1 cellular context compared by ENCODE assay signal in the genomic region with DNA sequence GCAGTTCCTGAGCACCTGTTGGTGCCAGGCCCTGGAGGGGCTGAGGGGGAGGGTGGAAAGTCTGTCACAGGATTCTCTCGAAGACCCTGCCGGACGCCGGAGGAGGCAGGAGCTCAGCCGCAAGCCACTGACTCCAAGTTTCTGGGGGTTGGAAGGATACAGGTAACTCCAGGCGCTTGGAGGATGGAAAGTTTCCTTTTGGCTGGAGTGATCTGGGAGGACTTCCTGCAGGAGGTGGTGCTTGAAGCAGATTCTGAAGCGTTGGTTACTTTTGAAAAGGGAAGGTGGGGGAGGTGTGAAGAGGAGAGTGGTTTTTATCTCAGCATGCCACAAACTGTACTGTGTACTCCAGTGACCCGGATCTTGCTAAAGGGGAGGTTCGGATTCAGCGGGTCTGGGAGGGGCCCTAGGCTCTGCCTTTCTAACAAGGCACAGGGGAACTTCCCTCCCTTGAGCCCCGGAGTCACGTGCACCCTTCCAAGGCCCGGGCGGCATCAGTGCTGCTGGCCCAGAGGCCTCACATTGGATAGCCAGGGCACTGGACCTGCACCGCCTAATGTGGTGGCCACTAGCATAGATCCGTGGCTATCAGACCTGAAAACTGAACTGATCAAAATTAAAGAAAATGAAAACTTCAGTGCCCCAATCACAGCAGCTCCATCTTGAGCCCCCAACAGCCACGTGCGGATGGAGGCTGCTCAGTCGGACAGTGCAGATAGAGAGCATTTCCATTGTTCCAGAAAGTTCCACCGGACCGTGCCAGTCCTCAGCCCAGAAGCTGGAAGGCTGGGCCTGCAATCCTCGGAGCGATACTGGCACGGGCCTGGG.
TF ChIP-seq lines count a peak whose summit lies in the region.

No MANE protein-coding gene starts in this region.

TF ChIP-seq in K562, 482 proteins besides CTCF, POLR2A, EP300 and RAD21 (continued from another document and continues in another):
- TF ChIP-seq, protein P1, sequence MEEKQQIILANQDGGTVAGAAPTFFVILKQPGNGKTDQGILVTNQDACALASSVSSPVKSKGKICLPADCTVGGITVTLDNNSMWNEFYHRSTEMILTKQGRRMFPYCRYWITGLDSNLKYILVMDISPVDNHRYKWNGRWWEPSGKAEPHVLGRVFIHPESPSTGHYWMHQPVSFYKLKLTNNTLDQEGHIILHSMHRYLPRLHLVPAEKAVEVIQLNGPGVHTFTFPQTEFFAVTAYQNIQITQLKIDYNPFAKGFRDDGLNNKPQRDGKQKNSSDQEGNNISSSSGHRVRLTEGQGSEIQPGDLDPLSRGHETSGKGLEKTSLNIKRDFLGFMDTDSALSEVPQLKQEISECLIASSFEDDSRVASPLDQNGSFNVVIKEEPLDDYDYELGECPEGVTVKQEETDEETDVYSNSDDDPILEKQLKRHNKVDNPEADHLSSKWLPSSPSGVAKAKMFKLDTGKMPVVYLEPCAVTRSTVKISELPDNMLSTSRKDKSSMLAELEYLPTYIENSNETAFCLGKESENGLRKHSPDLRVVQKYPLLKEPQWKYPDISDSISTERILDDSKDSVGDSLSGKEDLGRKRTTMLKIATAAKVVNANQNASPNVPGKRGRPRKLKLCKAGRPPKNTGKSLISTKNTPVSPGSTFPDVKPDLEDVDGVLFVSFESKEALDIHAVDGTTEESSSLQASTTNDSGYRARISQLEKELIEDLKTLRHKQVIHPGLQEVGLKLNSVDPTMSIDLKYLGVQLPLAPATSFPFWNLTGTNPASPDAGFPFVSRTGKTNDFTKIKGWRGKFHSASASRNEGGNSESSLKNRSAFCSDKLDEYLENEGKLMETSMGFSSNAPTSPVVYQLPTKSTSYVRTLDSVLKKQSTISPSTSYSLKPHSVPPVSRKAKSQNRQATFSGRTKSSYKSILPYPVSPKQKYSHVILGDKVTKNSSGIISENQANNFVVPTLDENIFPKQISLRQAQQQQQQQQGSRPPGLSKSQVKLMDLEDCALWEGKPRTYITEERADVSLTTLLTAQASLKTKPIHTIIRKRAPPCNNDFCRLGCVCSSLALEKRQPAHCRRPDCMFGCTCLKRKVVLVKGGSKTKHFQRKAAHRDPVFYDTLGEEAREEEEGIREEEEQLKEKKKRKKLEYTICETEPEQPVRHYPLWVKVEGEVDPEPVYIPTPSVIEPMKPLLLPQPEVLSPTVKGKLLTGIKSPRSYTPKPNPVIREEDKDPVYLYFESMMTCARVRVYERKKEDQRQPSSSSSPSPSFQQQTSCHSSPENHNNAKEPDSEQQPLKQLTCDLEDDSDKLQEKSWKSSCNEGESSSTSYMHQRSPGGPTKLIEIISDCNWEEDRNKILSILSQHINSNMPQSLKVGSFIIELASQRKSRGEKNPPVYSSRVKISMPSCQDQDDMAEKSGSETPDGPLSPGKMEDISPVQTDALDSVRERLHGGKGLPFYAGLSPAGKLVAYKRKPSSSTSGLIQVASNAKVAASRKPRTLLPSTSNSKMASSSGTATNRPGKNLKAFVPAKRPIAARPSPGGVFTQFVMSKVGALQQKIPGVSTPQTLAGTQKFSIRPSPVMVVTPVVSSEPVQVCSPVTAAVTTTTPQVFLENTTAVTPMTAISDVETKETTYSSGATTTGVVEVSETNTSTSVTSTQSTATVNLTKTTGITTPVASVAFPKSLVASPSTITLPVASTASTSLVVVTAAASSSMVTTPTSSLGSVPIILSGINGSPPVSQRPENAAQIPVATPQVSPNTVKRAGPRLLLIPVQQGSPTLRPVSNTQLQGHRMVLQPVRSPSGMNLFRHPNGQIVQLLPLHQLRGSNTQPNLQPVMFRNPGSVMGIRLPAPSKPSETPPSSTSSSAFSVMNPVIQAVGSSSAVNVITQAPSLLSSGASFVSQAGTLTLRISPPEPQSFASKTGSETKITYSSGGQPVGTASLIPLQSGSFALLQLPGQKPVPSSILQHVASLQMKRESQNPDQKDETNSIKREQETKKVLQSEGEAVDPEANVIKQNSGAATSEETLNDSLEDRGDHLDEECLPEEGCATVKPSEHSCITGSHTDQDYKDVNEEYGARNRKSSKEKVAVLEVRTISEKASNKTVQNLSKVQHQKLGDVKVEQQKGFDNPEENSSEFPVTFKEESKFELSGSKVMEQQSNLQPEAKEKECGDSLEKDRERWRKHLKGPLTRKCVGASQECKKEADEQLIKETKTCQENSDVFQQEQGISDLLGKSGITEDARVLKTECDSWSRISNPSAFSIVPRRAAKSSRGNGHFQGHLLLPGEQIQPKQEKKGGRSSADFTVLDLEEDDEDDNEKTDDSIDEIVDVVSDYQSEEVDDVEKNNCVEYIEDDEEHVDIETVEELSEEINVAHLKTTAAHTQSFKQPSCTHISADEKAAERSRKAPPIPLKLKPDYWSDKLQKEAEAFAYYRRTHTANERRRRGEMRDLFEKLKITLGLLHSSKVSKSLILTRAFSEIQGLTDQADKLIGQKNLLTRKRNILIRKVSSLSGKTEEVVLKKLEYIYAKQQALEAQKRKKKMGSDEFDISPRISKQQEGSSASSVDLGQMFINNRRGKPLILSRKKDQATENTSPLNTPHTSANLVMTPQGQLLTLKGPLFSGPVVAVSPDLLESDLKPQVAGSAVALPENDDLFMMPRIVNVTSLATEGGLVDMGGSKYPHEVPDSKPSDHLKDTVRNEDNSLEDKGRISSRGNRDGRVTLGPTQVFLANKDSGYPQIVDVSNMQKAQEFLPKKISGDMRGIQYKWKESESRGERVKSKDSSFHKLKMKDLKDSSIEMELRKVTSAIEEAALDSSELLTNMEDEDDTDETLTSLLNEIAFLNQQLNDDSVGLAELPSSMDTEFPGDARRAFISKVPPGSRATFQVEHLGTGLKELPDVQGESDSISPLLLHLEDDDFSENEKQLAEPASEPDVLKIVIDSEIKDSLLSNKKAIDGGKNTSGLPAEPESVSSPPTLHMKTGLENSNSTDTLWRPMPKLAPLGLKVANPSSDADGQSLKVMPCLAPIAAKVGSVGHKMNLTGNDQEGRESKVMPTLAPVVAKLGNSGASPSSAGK (IDR thresholded peaks at IDR 0.05), result no peak
- TF ChIP-seq GATAD2A (IDR thresholded peaks at IDR 0.05), result no peak
- no peak for TF ChIP-seq NFE2L1 (tag; IDR thresholded peaks at IDR 0.05; ENCODE audit: borderline replicate concordance, low read depth)
- TF ChIP-seq, protein P2, sequence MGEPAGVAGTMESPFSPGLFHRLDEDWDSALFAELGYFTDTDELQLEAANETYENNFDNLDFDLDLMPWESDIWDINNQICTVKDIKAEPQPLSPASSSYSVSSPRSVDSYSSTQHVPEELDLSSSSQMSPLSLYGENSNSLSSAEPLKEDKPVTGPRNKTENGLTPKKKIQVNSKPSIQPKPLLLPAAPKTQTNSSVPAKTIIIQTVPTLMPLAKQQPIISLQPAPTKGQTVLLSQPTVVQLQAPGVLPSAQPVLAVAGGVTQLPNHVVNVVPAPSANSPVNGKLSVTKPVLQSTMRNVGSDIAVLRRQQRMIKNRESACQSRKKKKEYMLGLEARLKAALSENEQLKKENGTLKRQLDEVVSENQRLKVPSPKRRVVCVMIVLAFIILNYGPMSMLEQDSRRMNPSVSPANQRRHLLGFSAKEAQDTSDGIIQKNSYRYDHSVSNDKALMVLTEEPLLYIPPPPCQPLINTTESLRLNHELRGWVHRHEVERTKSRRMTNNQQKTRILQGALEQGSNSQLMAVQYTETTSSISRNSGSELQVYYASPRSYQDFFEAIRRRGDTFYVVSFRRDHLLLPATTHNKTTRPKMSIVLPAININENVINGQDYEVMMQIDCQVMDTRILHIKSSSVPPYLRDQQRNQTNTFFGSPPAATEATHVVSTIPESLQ (CRISPR knock-in tag; IDR thresholded peaks at IDR 0.05), result no peak
- no peak for TF ChIP-seq SRSF1 (IDR thresholded peaks at IDR 0.05; ENCODE audit: low read depth, low read length)
- no peak for TF ChIP-seq ZBTB8A (IDR thresholded peaks at IDR 0.05; ENCODE audit: partially characterized antibody)
- TF ChIP-seq, protein P3, sequence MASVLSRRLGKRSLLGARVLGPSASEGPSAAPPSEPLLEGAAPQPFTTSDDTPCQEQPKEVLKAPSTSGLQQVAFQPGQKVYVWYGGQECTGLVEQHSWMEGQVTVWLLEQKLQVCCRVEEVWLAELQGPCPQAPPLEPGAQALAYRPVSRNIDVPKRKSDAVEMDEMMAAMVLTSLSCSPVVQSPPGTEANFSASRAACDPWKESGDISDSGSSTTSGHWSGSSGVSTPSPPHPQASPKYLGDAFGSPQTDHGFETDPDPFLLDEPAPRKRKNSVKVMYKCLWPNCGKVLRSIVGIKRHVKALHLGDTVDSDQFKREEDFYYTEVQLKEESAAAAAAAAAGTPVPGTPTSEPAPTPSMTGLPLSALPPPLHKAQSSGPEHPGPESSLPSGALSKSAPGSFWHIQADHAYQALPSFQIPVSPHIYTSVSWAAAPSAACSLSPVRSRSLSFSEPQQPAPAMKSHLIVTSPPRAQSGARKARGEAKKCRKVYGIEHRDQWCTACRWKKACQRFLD (CRISPR knock-in tag; IDR thresholded peaks at IDR 0.05), result peak; percentile 82; the same call in 1 of the 2 replicates
- no peak for TF ChIP-seq KDM1A (IDR thresholded peaks at IDR 0.05)
- peak; percentile 85 for TF ChIP-seq DPF2 (IDR thresholded peaks at IDR 0.05)
- TF ChIP-seq ZNF124 (CRISPR knock-in tag; IDR thresholded peaks at IDR 0.05), result no peak
- no peak for TF ChIP-seq MXI1 (IDR thresholded peaks at IDR 0.05; ENCODE audit: low read depth, low read length)
- TF ChIP-seq ZFX (CRISPR knock-in tag; IDR thresholded peaks at IDR 0.05), result no peak
- TF ChIP-seq MTA3 (IDR thresholded peaks at IDR 0.05; ENCODE audit: borderline replicate concordance), result peak; percentile 70; the same call in 1 of the 2 replicates
- no peak for TF ChIP-seq ZNF695 (CRISPR knock-in tag; IDR thresholded peaks at IDR 0.05)
- TF ChIP-seq, protein P4, sequence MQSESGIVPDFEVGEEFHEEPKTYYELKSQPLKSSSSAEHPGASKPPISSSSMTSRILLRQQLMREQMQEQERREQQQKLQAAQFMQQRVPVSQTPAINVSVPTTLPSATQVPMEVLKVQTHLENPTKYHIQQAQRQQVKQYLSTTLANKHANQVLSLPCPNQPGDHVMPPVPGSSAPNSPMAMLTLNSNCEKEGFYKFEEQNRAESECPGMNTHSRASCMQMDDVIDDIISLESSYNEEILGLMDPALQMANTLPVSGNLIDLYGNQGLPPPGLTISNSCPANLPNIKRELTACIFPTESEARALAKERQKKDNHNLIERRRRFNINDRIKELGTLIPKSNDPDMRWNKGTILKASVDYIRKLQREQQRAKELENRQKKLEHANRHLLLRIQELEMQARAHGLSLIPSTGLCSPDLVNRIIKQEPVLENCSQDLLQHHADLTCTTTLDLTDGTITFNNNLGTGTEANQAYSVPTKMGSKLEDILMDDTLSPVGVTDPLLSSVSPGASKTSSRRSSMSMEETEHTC (IDR thresholded peaks at IDR 0.05), result peak; percentile 55
- TF ChIP-seq PHF8 (IDR thresholded peaks at IDR 0.05; ENCODE audit: borderline replicate concordance, low read length), result no peak
- no peak for TF ChIP-seq ZNF239 (CRISPR knock-in tag; IDR thresholded peaks at IDR 0.05)
- TF ChIP-seq FOXJ2 (tag; IDR thresholded peaks at IDR 0.05), result no peak; the same call in 1 of the 2 replicates
- TF ChIP-seq SP2 (IDR thresholded peaks at IDR 0.05; ENCODE audit: extremely low read depth, low read depth, low read length, poor library complexity, severe bottlenecking), result no peak
- TF ChIP-seq, protein P5, sequence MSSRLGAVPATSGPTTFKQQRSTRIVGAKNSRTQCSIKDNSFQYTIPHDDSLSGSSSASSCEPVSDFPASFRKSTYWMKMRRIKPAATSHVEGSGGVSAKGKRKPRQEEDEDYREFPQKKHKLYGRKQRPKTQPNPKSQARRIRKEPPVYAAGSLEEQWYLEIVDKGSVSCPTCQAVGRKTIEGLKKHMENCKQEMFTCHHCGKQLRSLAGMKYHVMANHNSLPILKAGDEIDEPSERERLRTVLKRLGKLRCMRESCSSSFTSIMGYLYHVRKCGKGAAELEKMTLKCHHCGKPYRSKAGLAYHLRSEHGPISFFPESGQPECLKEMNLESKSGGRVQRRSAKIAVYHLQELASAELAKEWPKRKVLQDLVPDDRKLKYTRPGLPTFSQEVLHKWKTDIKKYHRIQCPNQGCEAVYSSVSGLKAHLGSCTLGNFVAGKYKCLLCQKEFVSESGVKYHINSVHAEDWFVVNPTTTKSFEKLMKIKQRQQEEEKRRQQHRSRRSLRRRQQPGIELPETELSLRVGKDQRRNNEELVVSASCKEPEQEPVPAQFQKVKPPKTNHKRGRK (tag; IDR thresholded peaks at IDR 0.05), result no peak
- no peak for TF ChIP-seq ZNF121 (CRISPR knock-in tag; conservative IDR thresholded peaks at IDR 0.05)
- no peak; the same call in 1 of the 2 replicates for TF ChIP-seq MIER1 (IDR thresholded peaks at IDR 0.05; ENCODE audit: low read depth)
- no peak for TF ChIP-seq ZFP30 (CRISPR knock-in tag; IDR thresholded peaks at IDR 0.05; ENCODE audit: borderline replicate concordance)
- TF ChIP-seq, protein P6, sequence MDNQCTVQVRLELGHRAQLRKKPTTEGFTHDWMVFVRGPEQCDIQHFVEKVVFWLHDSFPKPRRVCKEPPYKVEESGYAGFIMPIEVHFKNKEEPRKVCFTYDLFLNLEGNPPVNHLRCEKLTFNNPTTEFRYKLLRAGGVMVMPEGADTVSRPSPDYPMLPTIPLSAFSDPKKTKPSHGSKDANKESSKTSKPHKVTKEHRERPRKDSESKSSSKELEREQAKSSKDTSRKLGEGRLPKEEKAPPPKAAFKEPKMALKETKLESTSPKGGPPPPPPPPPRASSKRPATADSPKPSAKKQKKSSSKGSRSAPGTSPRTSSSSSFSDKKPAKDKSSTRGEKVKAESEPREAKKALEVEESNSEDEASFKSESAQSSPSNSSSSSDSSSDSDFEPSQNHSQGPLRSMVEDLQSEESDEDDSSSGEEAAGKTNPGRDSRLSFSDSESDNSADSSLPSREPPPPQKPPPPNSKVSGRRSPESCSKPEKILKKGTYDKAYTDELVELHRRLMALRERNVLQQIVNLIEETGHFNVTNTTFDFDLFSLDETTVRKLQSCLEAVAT (IDR thresholded peaks at IDR 0.05), result peak; percentile 57 to 73; a peak in 3 of 4 replicates
- no peak; the same call in 1 of the 2 replicates for TF ChIP-seq ZNF76 (CRISPR knock-in tag; IDR thresholded peaks at IDR 0.05; ENCODE audit: borderline replicate concordance)
- TF ChIP-seq ATF1 (CRISPR knock-in tag; IDR thresholded peaks at IDR 0.05), result no peak
- TF ChIP-seq ATF1 (tag; IDR thresholded peaks at IDR 0.05), result peak; percentile 67
- peak; percentile 78 for TF ChIP-seq MYC (IDR thresholded peaks at IDR 0.05; ENCODE audit: low read depth, low read length)
- peak; percentile 42; the same call in 1 of the 2 replicates for TF ChIP-seq MYC (CRISPR knock-in tag; IDR thresholded peaks at IDR 0.05; ENCODE audit: borderline replicate concordance, low read depth)
- no peak for TF ChIP-seq FOXA1 (IDR thresholded peaks at IDR 0.05; ENCODE audit: borderline replicate concordance)
- TF ChIP-seq STAT5A (IDR thresholded peaks at IDR 0.05; ENCODE audit: borderline replicate concordance, low read length), result peak; percentile 50; the same call in 1 of the 2 replicates
- TF ChIP-seq ZNF175 (CRISPR knock-in tag; IDR thresholded peaks at IDR 0.05; ENCODE audit: low read depth), result no peak; the same call in 1 of the 2 replicates
- TF ChIP-seq GABPB1 (CRISPR knock-in tag; IDR thresholded peaks at IDR 0.05), result peak; percentile 76; the same call in 1 of the 2 replicates
- TF ChIP-seq PML (IDR thresholded peaks at IDR 0.05; ENCODE audit: low read length), result peak; percentile 69
- TF ChIP-seq ZNF347 (CRISPR knock-in tag; IDR thresholded peaks at IDR 0.05; ENCODE audit: low read depth), result no peak
- TF ChIP-seq NFIC (IDR thresholded peaks at IDR 0.05), result no peak
